In genomic region chr4:98430708-98431403, GRCh38 we compare ENCODE assay signal across 15 cellular contexts.
A peak's percentile ranks its signal among the peaks of the same experiment; 100 is the strongest.
DNase-seq lines count a peak whose midpoint lies in the region; ATAC-seq, FAIRE-seq and TF ChIP-seq lines count a peak whose summit lies in the region.
"Had no signal": no experiment of that assay in that cellular context is flagged by ENCODE, and none has a peak within 500 bp of the region (broad histone marks: within the 10 kb centered on the region; RNA-seq: fewer than 3 reads in every experiment).

No MANE protein-coding gene starts in this region.

- no peak for FAIRE-seq in HTR-8/SVneo (lab: Jason Lieb, UNC)
- FAIRE-seq: HepG2 had no signal

- H3K4me3 ChIP-seq in AG10803 (ENCODE audit: low read length) (no peak overlapping the region), cardiac fibroblast (replicated peaks in 1 of 2; ENCODE audit: low read depth in 2 of 2, low read length in 2 of 2) (no peak overlapping the region)
- H3K4me3 ChIP-seq: body of pancreas, heart right ventricle, testis had no signal

- TF ChIP-seq CTCF in AG10803 (conservative IDR thresholded peaks at IDR 0.05; ENCODE audit: low read length) (no peak), cardiac fibroblast (IDR thresholded peaks at IDR 0.05; ENCODE audit: low read depth, low read length) (no peak)

- ATAC-seq in GM19463 (IDR thresholded peaks at IDR 0.05; ENCODE audit: unreplicated experiment) = no peak
- ATAC-seq: body of pancreas, heart right ventricle, HepG2 had no signal

- DNase-seq in AG10803 (ENCODE audit: low read depth) (peak; percentile 64), HTR-8/SVneo (ENCODE audit: insufficient read length, low spot score) (peak; percentile 19), cardiac fibroblast (ENCODE audit: low read depth in 2 of 2) (peak; percentile 36 to 92), myocyte (ENCODE audit: low read depth) (peak; percentile 12), DMS53 (lab: John Stamatoyannopoulos, UW) (no peak), NCI-H82 treated with DMSO at 0.1 percent for 48 hours (lab: John Stamatoyannopoulos, UW; ENCODE audit: unreplicated experiment) (no peak), NCI-H2029 (lab: John Stamatoyannopoulos, UW) (no peak)
- DNase-seq: body of pancreas; DMS 273 treated with DMSO at 0.1 percent for 48 hours; heart right ventricle; NCI-H2171 treated with DMSO at 0.1 percent for 48 hours; stimulated activated CD4-positive, alpha-beta T cell treated with anti-CD3 and anti-CD28 coated beads, Interleukin-2, amount 100 ng/mL, for 24 hours; testis had no signal

Comparison
In these comparisons a context has a peak if more than half of its experiments do, and no peak if none do; other contexts are left out.
1. DNase-seq: peak in AG10803 (single experiment), HTR-8/SVneo (single experiment), cardiac fibroblast (2 of 2) and myocyte (single experiment); none in DMS53 (single experiment), NCI-H82 treated with DMSO at 0.1 percent for 48 hours (single experiment) and NCI-H2029 (single experiment).